ENCODE assay signal across 17 cellular contexts in genomic region chr7:94384315-94384714, GRCh38. TPM values are rescaled to one million over a fixed set of nuclear protein-coding genes. Genes with fewer than 3 reads are reported as not detected.
DNase-seq lines count a peak whose midpoint lies in the region; ATAC-seq and TF ChIP-seq lines count a peak whose summit lies in the region.
"Had no signal": no experiment of that assay in that cellular context is flagged by ENCODE, and none has a peak within 500 bp of the region (broad histone marks: within the 10 kb centered on the region; RNA-seq: fewer than 3 reads in every experiment).

No MANE protein-coding gene starts in this region.

- H3K4me1 Mint-ChIP-seq in GM23338 (peaks cover 14% of the 10 kb centered on the region; the same call in 1 of the 3 replicates), WTC11 (no peaks in the 10 kb centered on the region; the same call in 1 of the 2 replicates)
- H3K4me1 Mint-ChIP-seq: CD14-positive monocyte; CD8-positive, alpha-beta memory T cell had no signal

- H3F3A ChIP-seq in GM23338 (replicated peaks; ENCODE audit: low read depth), result no peaks in the 10 kb centered on the region

- H3K4me3 ChIP-seq in GM23338, result no peak overlapping the region
- H3K4me3 ChIP-seq: BLaER1 treated with 17β-estradiol and CSF1 and Interleukin-3, amounts not matched to agents 10 nM and 100 nM had no signal

- ATAC-seq in GM23338 (peak; percentile 61), WTC11 (peak; percentile 66)

- H4K20me1 ChIP-seq in GM23338 (replicated peaks; ENCODE audit: insufficient read depth), result no peaks in the 10 kb centered on the region
- H4K20me1 ChIP-seq: BLaER1 treated with 17β-estradiol and CSF1 and Interleukin-3, amounts not matched to agents 10 nM and 100 nM had no signal

- no peak for TF ChIP-seq CTCF in GM23338 (conservative IDR thresholded peaks at IDR 0.05; ENCODE audit: low read depth in 2 of 2)
- TF ChIP-seq CTCF in WTC11 (IDR thresholded peaks at IDR 0.05), result no peak

- H3K79me2 ChIP-seq in GM23338 (replicated peaks; ENCODE audit: insufficient read depth), result no peaks in the 10 kb centered on the region

- DNase-seq in GM23338 (ENCODE audit: low spot score), result no peak
- no peak for DNase-seq in WTC11 (ENCODE audit: low spot score)
- peak; percentile 31 for DNase-seq in left kidney (ENCODE audit: low read depth, low spot score)
- no peak for DNase-seq in HUDEP-2 (lab: John Stamatoyannopoulos, UW; ENCODE audit: unreplicated experiment in 76 of 76)
- DNase-seq in DMS53 treated with DMSO at 0.1 percent for 48 hours (lab: John Stamatoyannopoulos, UW; ENCODE audit: unreplicated experiment), result no peak
- DNase-seq in hypothalamus (lab: John Stamatoyannopoulos, UW), result no peak
- DNase-seq: BE2C; Calu3; CD4-positive, alpha-beta T cell; CD8-positive, alpha-beta memory T cell; DMS53; DND-41; H7; HCEC 1CT had no signal

- H3K36me3 ChIP-seq in GM23338 (ENCODE audit: insufficient read depth), result no peaks in the 10 kb centered on the region
- H3K36me3 ChIP-seq: BE2C; BLaER1 treated with 17β-estradiol and CSF1 and Interleukin-3, amounts not matched to agents 10 nM and 100 nM had no signal

- H3K4me1 ChIP-seq in GM23338 (ENCODE audit: insufficient read depth), result peaks cover 33% of the 10 kb centered on the region
- H3K4me1 ChIP-seq: BE2C had no signal

- no peaks in the 10 kb centered on the region for H3K9me2 ChIP-seq in GM23338 (ENCODE audit: insufficient read depth)

- no peaks in the 10 kb centered on the region for H3K27me3 Mint-ChIP-seq in GM23338 (ENCODE audit: insufficient read depth, low read depth, poor library complexity)
- no peaks in the 10 kb centered on the region for H3K27me3 Mint-ChIP-seq in WTC11 (ENCODE audit: low read depth)

- H3K4me3 Mint-ChIP-seq in GM23338, result no peak overlapping the region
- no peak overlapping the region for H3K4me3 Mint-ChIP-seq in WTC11
- H3K4me3 Mint-ChIP-seq: CD14-positive monocyte; CD4-positive, alpha-beta T cell; CD8-positive, alpha-beta memory T cell had no signal

- H3K4me2 ChIP-seq in GM23338, result no peak overlapping the region
- H3K4me2 ChIP-seq: BLaER1 treated with 17β-estradiol and CSF1 and Interleukin-3, amounts not matched to agents 10 nM and 100 nM had no signal

- H3K36me3 Mint-ChIP-seq in GM23338 (ENCODE audit: low read depth) (no peaks in the 10 kb centered on the region), WTC11 (no peaks in the 10 kb centered on the region)
- H3K36me3 Mint-ChIP-seq: CD14-positive monocyte; CD8-positive, alpha-beta memory T cell had no signal

- no peaks in the 10 kb centered on the region for H3K9me3 Mint-ChIP-seq in GM23338
- no peaks in the 10 kb centered on the region for H3K9me3 Mint-ChIP-seq in WTC11
- H3K9me3 Mint-ChIP-seq: CD14-positive monocyte; CD4-positive, alpha-beta T cell; CD8-positive, alpha-beta memory T cell had no signal

- peak overlapping the region; percentile 53; the same call in 1 of the 2 replicates for H2AFZ ChIP-seq in GM23338

- H3K27ac ChIP-seq in GM23338 (ENCODE audit: low read depth), result no peak overlapping the region
- H3K27ac ChIP-seq: 22Rv1; BLaER1 treated with 17β-estradiol and CSF1 and Interleukin-3, amounts not matched to agents 10 nM and 100 nM had no signal

- no peak overlapping the region for H3K27ac Mint-ChIP-seq in GM23338
- no peak overlapping the region for H3K27ac Mint-ChIP-seq in WTC11
- H3K27ac Mint-ChIP-seq: CD14-positive monocyte; CD4-positive, alpha-beta T cell; CD8-positive, alpha-beta memory T cell had no signal

- POLR2A ChIA-PET in WTC11 (lab: Charles Lee), result no interaction called here

- CTCF ChIA-PET in WTC11 (lab: Charles Lee), result interaction anchor here (1.1 to 1.3 kb wide), 2 partner anchors 11 to 95 kb away, joined by 5 to 6 read pairs; no protein-coding TSS in a partner anchor

- H3K27me3 ChIP-seq in GM23338 (ENCODE audit: insufficient read depth), result no peaks in the 10 kb centered on the region
- H3K27me3 ChIP-seq: BLaER1 treated with 17β-estradiol and CSF1 and Interleukin-3, amounts not matched to agents 10 nM and 100 nM had no signal

TF ChIP-seq in GM23338, 12 proteins besides CTCF, POLR2A, EP300 and RAD21 (continues in another document):
- TF ChIP-seq CREB1 (CRISPR knock-in tag; IDR thresholded peaks at IDR 0.05; ENCODE audit: low read depth) (no peak), JUNB (IDR thresholded peaks at IDR 0.05; ENCODE audit: unreplicated experiment) (no peak), ZNF114 (CRISPR knock-in tag; IDR thresholded peaks at IDR 0.05) (no peak), EZH2 (IDR thresholded peaks at IDR 0.05; ENCODE audit: low read depth, unreplicated experiment) (no peak), STAT1 (IDR thresholded peaks at IDR 0.05; ENCODE audit: unreplicated experiment) (no peak), NANOG (IDR thresholded peaks at IDR 0.05; ENCODE audit: borderline replicate concordance) (no peak), POLR2AphosphoS5 (IDR thresholded peaks at IDR 0.05; ENCODE audit: low read depth) (no peak), EZH2phosphoT487 (IDR thresholded peaks at IDR 0.05; ENCODE audit: unreplicated experiment) (no peak)

TF ChIP-seq in WTC11, 78 proteins besides CTCF, POLR2A, EP300 and RAD21 (continues in another document):
- no peak for TF ChIP-seq ZNF219 (CRISPR knock-in tag; IDR thresholded peaks at IDR 0.05; ENCODE audit: borderline replicate concordance)
- no peak for TF ChIP-seq RELA (CRISPR knock-in tag; IDR thresholded peaks at IDR 0.05; ENCODE audit: borderline replicate concordance)
- no peak for TF ChIP-seq ZSCAN18 (CRISPR knock-in tag; IDR thresholded peaks at IDR 0.05)
- TF ChIP-seq, protein P1, sequence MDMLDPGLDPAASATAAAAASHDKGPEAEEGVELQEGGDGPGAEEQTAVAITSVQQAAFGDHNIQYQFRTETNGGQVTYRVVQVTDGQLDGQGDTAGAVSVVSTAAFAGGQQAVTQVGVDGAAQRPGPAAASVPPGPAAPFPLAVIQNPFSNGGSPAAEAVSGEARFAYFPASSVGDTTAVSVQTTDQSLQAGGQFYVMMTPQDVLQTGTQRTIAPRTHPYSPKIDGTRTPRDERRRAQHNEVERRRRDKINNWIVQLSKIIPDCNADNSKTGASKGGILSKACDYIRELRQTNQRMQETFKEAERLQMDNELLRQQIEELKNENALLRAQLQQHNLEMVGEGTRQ (CRISPR knock-in tag; IDR thresholded peaks at IDR 0.05), result no peak
- no peak for TF ChIP-seq TCF7 (CRISPR knock-in tag; IDR thresholded peaks at IDR 0.05; ENCODE audit: low read depth)
- TF ChIP-seq ESRRA (CRISPR knock-in tag; IDR thresholded peaks at IDR 0.05; ENCODE audit: borderline replicate concordance), result no peak
- no peak for TF ChIP-seq OVOL2 (CRISPR knock-in tag; IDR thresholded peaks at IDR 0.05; ENCODE audit: borderline replicate concordance)
- no peak for TF ChIP-seq ATF3 (CRISPR knock-in tag; conservative IDR thresholded peaks at IDR 0.05)
- TF ChIP-seq RORB (CRISPR knock-in tag; IDR thresholded peaks at IDR 0.05), result no peak
- TF ChIP-seq EMX1 (CRISPR knock-in tag; IDR thresholded peaks at IDR 0.05), result no peak
- TF ChIP-seq PRRX2 (CRISPR knock-in tag; IDR thresholded peaks at IDR 0.05), result no peak
- TF ChIP-seq ZNF671 (CRISPR knock-in tag; IDR thresholded peaks at IDR 0.05), result no peak
- TF ChIP-seq ATF2 (CRISPR knock-in tag; IDR thresholded peaks at IDR 0.05; ENCODE audit: borderline replicate concordance, low read depth), result no peak
- TF ChIP-seq, protein P2, sequence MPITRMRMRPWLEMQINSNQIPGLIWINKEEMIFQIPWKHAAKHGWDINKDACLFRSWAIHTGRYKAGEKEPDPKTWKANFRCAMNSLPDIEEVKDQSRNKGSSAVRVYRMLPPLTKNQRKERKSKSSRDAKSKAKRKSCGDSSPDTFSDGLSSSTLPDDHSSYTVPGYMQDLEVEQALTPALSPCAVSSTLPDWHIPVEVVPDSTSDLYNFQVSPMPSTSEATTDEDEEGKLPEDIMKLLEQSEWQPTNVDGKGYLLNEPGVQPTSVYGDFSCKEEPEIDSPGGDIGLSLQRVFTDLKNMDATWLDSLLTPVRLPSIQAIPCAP (CRISPR knock-in tag; IDR thresholded peaks at IDR 0.05), result no peak
- TF ChIP-seq, protein P3, sequence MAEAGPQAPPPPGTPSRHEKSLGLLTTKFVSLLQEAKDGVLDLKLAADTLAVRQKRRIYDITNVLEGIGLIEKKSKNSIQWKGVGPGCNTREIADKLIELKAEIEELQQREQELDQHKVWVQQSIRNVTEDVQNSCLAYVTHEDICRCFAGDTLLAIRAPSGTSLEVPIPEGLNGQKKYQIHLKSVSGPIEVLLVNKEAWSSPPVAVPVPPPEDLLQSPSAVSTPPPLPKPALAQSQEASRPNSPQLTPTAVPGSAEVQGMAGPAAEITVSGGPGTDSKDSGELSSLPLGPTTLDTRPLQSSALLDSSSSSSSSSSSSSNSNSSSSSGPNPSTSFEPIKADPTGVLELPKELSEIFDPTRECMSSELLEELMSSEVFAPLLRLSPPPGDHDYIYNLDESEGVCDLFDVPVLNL (CRISPR knock-in tag; IDR thresholded peaks at IDR 0.05; ENCODE audit: borderline replicate concordance, low read depth), result no peak

RNA-seq across cellular contexts. Expression of gene COL1A2, which starts 10.4 kb away (rescaled TPM):
- 61.6 and 67.0 TPM in 2 replicates for total RNA-seq in GM23338 (2014; rRNA removed; shearing (Covaris generic))
- polyA plus RNA-seq in GM23338 (2016; fragmentation: Nextera tagmentation; extraction: Ambion mirVana), result 32.0 and 34.6 TPM in 2 replicates
- total RNA-seq in WTC11 (2021), result 81.2 to 96.6 TPM (median 88.1 TPM) in 3 replicates
- total RNA-seq: Calu3 had no signal
- polyA plus RNA-seq: CD14-positive monocyte; CD8-positive, alpha-beta memory T cell had no signal
